Comparison of ENCODE assay signal across 11 cellular contexts in the genomic region with DNA sequence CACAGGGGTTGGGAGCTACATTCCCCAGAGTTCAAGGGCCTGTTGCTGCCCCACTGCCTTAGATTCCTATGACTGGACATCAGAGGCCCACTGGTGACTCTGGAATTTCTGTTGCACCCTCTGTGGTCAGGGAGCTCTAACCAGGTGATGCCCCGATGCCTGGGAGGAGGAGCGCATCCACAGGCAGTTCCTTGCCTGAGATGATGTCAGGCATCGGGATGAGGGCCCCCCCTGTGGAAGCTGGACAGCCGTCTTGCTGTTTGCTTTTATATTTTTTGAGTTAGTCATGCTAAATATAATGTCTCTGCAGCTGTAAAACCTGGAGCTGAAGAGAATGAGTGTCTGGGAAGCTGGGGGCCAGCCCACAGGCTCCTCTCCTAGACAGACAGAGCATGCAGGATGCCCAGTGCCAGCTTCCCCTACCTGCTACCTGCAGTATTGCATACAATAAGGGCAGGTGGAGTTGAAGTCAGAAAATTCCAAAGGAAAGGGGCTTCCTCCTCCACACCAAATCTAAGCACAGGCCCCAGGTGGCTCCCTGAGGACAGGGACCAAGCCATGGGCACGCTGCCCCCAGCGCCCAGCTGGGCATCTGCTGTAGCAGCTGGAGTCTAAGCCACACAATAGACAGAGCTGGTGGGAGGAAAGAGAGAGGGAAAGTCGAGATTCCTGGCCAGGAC. TPM values are rescaled to one million over a fixed set of nuclear protein-coding genes. Genes with fewer than 3 reads are reported as not detected.
DNase-seq lines count a peak whose midpoint lies in the region; ATAC-seq and TF ChIP-seq lines count a peak whose summit lies in the region.
"Had no signal": no experiment of that assay in that cellular context is flagged by ENCODE, and none has a peak within 500 bp of the region (broad histone marks: within the 10 kb centered on the region; RNA-seq: fewer than 3 reads in every experiment).

No MANE protein-coding gene starts in this region.

- H3K4me3 Mint-ChIP-seq in HFFc6, result peak overlapping the region; percentile 47; the same call in 1 of the 2 replicates
- no peak overlapping the region for H3K4me3 Mint-ChIP-seq in stimulated activated memory B cell treated with anti-CD40 and anti-IgM and Interleukin-4, amounts not matched to agents 10 μg/mL and 1 μg/mL and 100 μg/mL, for 72 hours
- H3K4me3 Mint-ChIP-seq: stimulated activated naive B cell treated with anti-CD40 and anti-IgM and Interleukin-4, amounts not matched to agents 10 μg/mL and 1 μg/mL and 100 μg/mL, for 72 hours had no signal

- H3K27ac ChIP-seq in ascending aorta (peak overlapping the region; percentile 95 to 96), iPS-18a (ENCODE audit: low read length) (no peak overlapping the region), thoracic aorta (peak overlapping the region; percentile 96), right cardiac atrium (ENCODE audit: low read length) (no peak overlapping the region)

- no peaks in the 10 kb centered on the region for H3K9me3 Mint-ChIP-seq in HFFc6
- no peaks in the 10 kb centered on the region for H3K9me3 Mint-ChIP-seq in stimulated activated memory B cell treated with anti-CD40 and anti-IgM and Interleukin-4, amounts not matched to agents 10 μg/mL and 1 μg/mL and 100 μg/mL, for 72 hours
- H3K9me3 Mint-ChIP-seq: stimulated activated naive B cell treated with anti-CD40 and anti-IgM and Interleukin-4, amounts not matched to agents 10 μg/mL and 1 μg/mL and 100 μg/mL, for 72 hours had no signal

- peaks cover 42% of the 10 kb centered on the region for H3K36me3 Mint-ChIP-seq in HFFc6 (ENCODE audit: low read depth)
- H3K36me3 Mint-ChIP-seq in stimulated activated memory B cell treated with anti-CD40 and anti-IgM and Interleukin-4, amounts not matched to agents 10 μg/mL and 1 μg/mL and 100 μg/mL, for 72 hours, result no peaks in the 10 kb centered on the region
- H3K36me3 Mint-ChIP-seq: stimulated activated naive B cell treated with anti-CD40 and anti-IgM and Interleukin-4, amounts not matched to agents 10 μg/mL and 1 μg/mL and 100 μg/mL, for 72 hours had no signal

- H3K27me3 ChIP-seq in ascending aorta (no peaks in the 10 kb centered on the region), iPS-18a (ENCODE audit: control insufficient read depth, insufficient read depth, low read length) (no peaks in the 10 kb centered on the region), thoracic aorta (replicated peaks; ENCODE audit: insufficient read depth) (no peaks in the 10 kb centered on the region), right cardiac atrium (ENCODE audit: control insufficient read depth, insufficient read depth) (no peaks in the 10 kb centered on the region)

- H3K4me1 ChIP-seq in ascending aorta (peaks cover 29 to 89% of the 10 kb centered on the region in 2 donors), iPS-18a (ENCODE audit: control insufficient read depth, low read depth, low read length) (peaks cover 29% of the 10 kb centered on the region), thoracic aorta (ENCODE audit: control insufficient read depth in 1 of 2, low read depth in 2 of 2) (peaks cover 59 to 100% of the 10 kb centered on the region in 2 donors), right cardiac atrium (ENCODE audit: control insufficient read depth, insufficient read depth, low read length) (peaks cover 26% of the 10 kb centered on the region)
- H3K4me1 ChIP-seq: HAP-1 had no signal

- H3K36me3 ChIP-seq in ascending aorta (peaks cover 0 to 6% of the 10 kb centered on the region in 2 donors), iPS-18a (ENCODE audit: control insufficient read depth, low read depth, low read length) (no peaks in the 10 kb centered on the region), thoracic aorta (no peaks in the 10 kb centered on the region)
- H3K36me3 ChIP-seq: HAP-1 had no signal

- intact Hi-C loops in ascending aorta (cut with DNase I) (no loop called here), right cardiac atrium (cut with DNase I) (no loop called here)

- peaks cover 92% of the 10 kb centered on the region for H3K4me1 Mint-ChIP-seq in HFFc6 (ENCODE audit: low read depth)
- no peaks in the 10 kb centered on the region for H3K4me1 Mint-ChIP-seq in stimulated activated memory B cell treated with anti-CD40 and anti-IgM and Interleukin-4, amounts not matched to agents 10 μg/mL and 1 μg/mL and 100 μg/mL, for 72 hours
- H3K4me1 Mint-ChIP-seq: stimulated activated naive B cell treated with anti-CD40 and anti-IgM and Interleukin-4, amounts not matched to agents 10 μg/mL and 1 μg/mL and 100 μg/mL, for 72 hours had no signal

- H3K9ac ChIP-seq in iPS-18a (ENCODE audit: low read length), result peak overlapping the region; percentile 1

- TF ChIP-seq CTCF in HFFc6 (IDR thresholded peaks at IDR 0.05) (peak; percentile 70), ascending aorta (IDR thresholded peaks at IDR 0.05) (no peak), thoracic aorta (IDR thresholded peaks at IDR 0.05) (no peak)

- DNase-seq in HFFc6 (peak; percentile 89), ascending aorta (ENCODE audit: low spot score in 2 of 2) (peak in 1 of 2 donors; percentile 67), thoracic aorta (ENCODE audit: low spot score) (no peak), right cardiac atrium (no peak)
- DNase-seq in central memory CD4-positive, alpha-beta T cell, result no peak
- DNase-seq: NCI-H748 treated with DMSO at 0.1 percent for 48 hours; stimulated activated naive B cell treated with anti-CD40 and anti-IgM and Interleukin-4, amounts not matched to agents 10 μg/mL and 1 μg/mL and 100 μg/mL, for 72 hours had no signal

- H3K27ac Mint-ChIP-seq in HFFc6, result peak overlapping the region; percentile 57
- H3K27ac Mint-ChIP-seq in stimulated activated memory B cell treated with anti-CD40 and anti-IgM and Interleukin-4, amounts not matched to agents 10 μg/mL and 1 μg/mL and 100 μg/mL, for 72 hours, result no peak overlapping the region
- H3K27ac Mint-ChIP-seq: stimulated activated naive B cell treated with anti-CD40 and anti-IgM and Interleukin-4, amounts not matched to agents 10 μg/mL and 1 μg/mL and 100 μg/mL, for 72 hours had no signal

- H3K27me3 Mint-ChIP-seq in HFFc6 (ENCODE audit: insufficient read depth), result peaks cover 5% of the 10 kb centered on the region
- H3K27me3 Mint-ChIP-seq in stimulated activated memory B cell treated with anti-CD40 and anti-IgM and Interleukin-4, amounts not matched to agents 10 μg/mL and 1 μg/mL and 100 μg/mL, for 72 hours, result peaks cover 42% of the 10 kb centered on the region

- H3K9me3 ChIP-seq in ascending aorta, result no peaks in the 10 kb centered on the region
- no peaks in the 10 kb centered on the region for H3K9me3 ChIP-seq in iPS-18a (ENCODE audit: control insufficient read depth, low read depth, low read length)
- H3K9me3 ChIP-seq in thoracic aorta, result no peaks in the 10 kb centered on the region
- no peaks in the 10 kb centered on the region for H3K9me3 ChIP-seq in right cardiac atrium (ENCODE audit: control insufficient read depth, low read length)
- H3K9me3 ChIP-seq: HAP-1 had no signal

- peak overlapping the region in 1 of 2 donors; percentile 43 for H3K4me3 ChIP-seq in ascending aorta
- no peak overlapping the region for H3K4me3 ChIP-seq in iPS-18a (ENCODE audit: low read length)
- H3K4me3 ChIP-seq in thoracic aorta, result no peak overlapping the region
- H3K4me3 ChIP-seq in right cardiac atrium (ENCODE audit: low read length), result no peak overlapping the region
- H3K4me3 ChIP-seq: HAP-1 had no signal

- WGBS in right cardiac atrium, result 73% methylated on average over 7 of the region's 7 CpGs

- ATAC-seq in thoracic aorta (ENCODE audit: insufficient number of reproducible peaks, low FRiP score, low read depth) (no peak), right cardiac atrium (no peak)
- no peak for ATAC-seq in stimulated activated memory B cell treated with anti-CD40 and anti-IgM and Interleukin-4, amounts not matched to agents 10 μg/mL and 1 μg/mL and 100 μg/mL, for 72 hours
- ATAC-seq in activated CD4-positive, CD25-positive, alpha-beta regulatory T cell treated with anti-CD3 and anti-CD28 coated beads, Interleukin-2, amount 50 U/mL, for 24 hours, result no peak
- ATAC-seq: stimulated activated naive B cell treated with anti-CD40 and anti-IgM and Interleukin-4, amounts not matched to agents 10 μg/mL and 1 μg/mL and 100 μg/mL, for 72 hours had no signal

RNA-seq across cellular contexts. Expression of gene COL4A2, which starts 16.2 kb away (rescaled TPM):
- total RNA-seq in HFFc6 (2021; fragmentation: NEBNext Ultra II Directional; extraction: Animal tissue kit (Norgen Biotek cat#: 25700)), result 100 to 1,000 TPM; 202 to 327 (median 217) TPM
- total RNA-seq in ascending aorta, result 1,227 TPM
- total RNA-seq in thoracic aorta, result 1,000 to 10,000 TPM in 1 of 2 donors, 100 to 1,000 TPM in 1; 999 to 1,135 TPM
- total RNA-seq in right cardiac atrium, result 100 to 1,000 TPM in 3 of 4 donors, 10 to 100 TPM in 1; 84.7 to 268 (median 123) TPM
- polyA plus RNA-seq in right cardiac atrium, result 101 TPM

RNA-seq across cellular contexts. Expression of gene COL4A1, which starts 16.4 kb away (rescaled TPM):
- 100 to 1,000 TPM; 137 to 328 (median 148) TPM for total RNA-seq in HFFc6 (2021; fragmentation: NEBNext Ultra II Directional; extraction: Animal tissue kit (Norgen Biotek cat#: 25700))
- total RNA-seq in ascending aorta (756 TPM), thoracic aorta (100 to 1,000 TPM; 505 to 852 TPM), right cardiac atrium (100 to 1,000 TPM in 3 of 4 donors, 10 to 100 TPM in 1; 91.9 to 267 (median 118) TPM)
- 69.8 TPM for polyA plus RNA-seq in right cardiac atrium

Comparison
In these comparisons a context has a peak if more than half of its experiments do, and no peak if none do; other contexts are left out.
1. H3K27ac ChIP-seq: peak in ascending aorta (2 of 2) and thoracic aorta (2 of 2); none in iPS-18a (single experiment) and right cardiac atrium (single experiment).